ENCODE assay signal across 12 cellular contexts in genomic region chr3:17039579-17039978, GRCh38.
DNase-seq lines count a peak whose midpoint lies in the region; ATAC-seq and TF ChIP-seq lines count a peak whose summit lies in the region.
"Had no signal": no experiment of that assay in that cellular context is flagged by ENCODE, and none has a peak within 500 bp of the region (broad histone marks: within the 10 kb centered on the region; RNA-seq: fewer than 3 reads in every experiment).

No MANE protein-coding gene starts in this region.

- no peak overlapping the region for H2AFZ ChIP-seq in GM23248

- H3K4me1 ChIP-seq in GM23248 (ENCODE audit: insufficient read depth) (peaks cover 27% of the 10 kb centered on the region), left ventricle myocardium inferior (peaks cover 59% of the 10 kb centered on the region)

- ATAC-seq in GM19351 (IDR thresholded peaks at IDR 0.05; ENCODE audit: unreplicated experiment) (no peak), HG02763 (IDR thresholded peaks at IDR 0.05; ENCODE audit: unreplicated experiment) (no peak)

- H3K27ac ChIP-seq in GM23248 = peak overlapping the region; percentile 46
- peak overlapping the region; percentile 54 for H3K27ac ChIP-seq in left ventricle myocardium inferior (replicated peaks)
- H3K27ac ChIP-seq: SJCRH30 had no signal

- no peaks in the 10 kb centered on the region for H3K9me3 Mint-ChIP-seq in T-helper 2 cell treated with Interferon-gamma antibody and Interleukin-4, amounts not matched to agents 5 μg/mL and 100 μg/mL, for 36 hours
- H3K9me3 Mint-ChIP-seq: dendritic cell treated with granulocyte-macrophage colony-stimulating factor and Interleukin-4, amounts not matched to agents 40 ng/mL and 50 ng/mL, for 4 days had no signal

- 0% methylated on average over 2 of the region's 2 CpGs for WGBS in GM23248 (ENCODE audit: low coverage in 1 of 2, low lambda C conversion rate in 2 of 2, missing lambda C conversion rate in 2 of 2), 2 experiments

- H3K36me3 ChIP-seq in GM23248 (ENCODE audit: low read depth) = no peaks in the 10 kb centered on the region
- H3K36me3 ChIP-seq in left ventricle myocardium inferior = peaks cover 9% of the 10 kb centered on the region
- H3K36me3 ChIP-seq: SJCRH30 had no signal

- no peaks in the 10 kb centered on the region for H3K27me3 Mint-ChIP-seq in T-helper 2 cell treated with Interferon-gamma antibody and Interleukin-4, amounts not matched to agents 5 μg/mL and 100 μg/mL, for 36 hours (ENCODE audit: low read depth)
- H3K27me3 Mint-ChIP-seq: dendritic cell treated with granulocyte-macrophage colony-stimulating factor and Interleukin-4, amounts not matched to agents 40 ng/mL and 50 ng/mL, for 4 days had no signal

- no peak overlapping the region for H3K4me3 Mint-ChIP-seq in T-helper 2 cell treated with Interferon-gamma antibody and Interleukin-4, amounts not matched to agents 5 μg/mL and 100 μg/mL, for 36 hours
- H3K4me3 Mint-ChIP-seq: dendritic cell treated with granulocyte-macrophage colony-stimulating factor and Interleukin-4, amounts not matched to agents 40 ng/mL and 50 ng/mL, for 4 days had no signal

- no peaks in the 10 kb centered on the region for H4K20me1 ChIP-seq in GM23248 (ENCODE audit: insufficient read depth)

- H3K4me1 Mint-ChIP-seq in T-helper 2 cell treated with Interferon-gamma antibody and Interleukin-4, amounts not matched to agents 5 μg/mL and 100 μg/mL, for 36 hours (ENCODE audit: low read depth) = peaks cover 39% of the 10 kb centered on the region

- peak overlapping the region; percentile 39 for H3K4me2 ChIP-seq in GM23248 (ENCODE audit: unreplicated experiment)

- H3K79me2 ChIP-seq in GM23248 (ENCODE audit: insufficient read depth) = no peaks in the 10 kb centered on the region

- H3K9me2 ChIP-seq in GM23248 (ENCODE audit: insufficient read depth) = no peaks in the 10 kb centered on the region

- H3K27ac Mint-ChIP-seq in T-helper 2 cell treated with Interferon-gamma antibody and Interleukin-4, amounts not matched to agents 5 μg/mL and 100 μg/mL, for 36 hours = no peak overlapping the region
- H3K27ac Mint-ChIP-seq: dendritic cell treated with granulocyte-macrophage colony-stimulating factor and Interleukin-4, amounts not matched to agents 40 ng/mL and 50 ng/mL, for 4 days had no signal

- DNase-seq in 8988T = peak; percentile 28
- DNase-seq in GM23248 = peak; percentile 88
- peak; percentile 29 for DNase-seq in T1000 (lab: John Stamatoyannopoulos, UW)
- DNase-seq in left ventricle myocardium inferior = no peak
- no peak for DNase-seq in OCI-M2 (lab: John Stamatoyannopoulos, UW; ENCODE audit: unreplicated experiment)
- DNase-seq in T-helper 2 cell treated with Interferon-gamma antibody and Interleukin-4, amounts not matched to agents 5 μg/mL and 100 μg/mL, for 36 hours (ENCODE audit: low spot score) = no peak
- DNase-seq: GDM1; stimulated activated CD4-positive, alpha-beta T cell treated with anti-CD3 and anti-CD28 coated beads, Interleukin-15, amount 100 ng/mL, for 24 hours had no signal

- peaks cover 35% of the 10 kb centered on the region for H3K36me3 Mint-ChIP-seq in T-helper 2 cell treated with Interferon-gamma antibody and Interleukin-4, amounts not matched to agents 5 μg/mL and 100 μg/mL, for 36 hours (ENCODE audit: low read depth)

- in situ Hi-C loops in GM23248 (cut with MboI) = loop anchor here (10.0 to 25.0 kb wide), 2 partner anchors 435 to 752 kb away; partner anchors contain the start of gene DAZL

- intact Hi-C loops in left ventricle myocardium inferior (cut with micrococcal nuclease) = loop anchor here (10.0 kb wide), 2 partner anchors 195 to 435 kb away; partner anchors contain the start of gene DAZL

- H3K9me3 ChIP-seq in GM23248 (ENCODE audit: low read depth) (no peaks in the 10 kb centered on the region), left ventricle myocardium inferior (replicated peaks) (no peaks in the 10 kb centered on the region)
- H3K9me3 ChIP-seq: SJCRH30 had no signal

- H3K27me3 ChIP-seq in GM23248 (replicated peaks; ENCODE audit: insufficient read depth) = no peaks in the 10 kb centered on the region
- H3K27me3 ChIP-seq in left ventricle myocardium inferior (ENCODE audit: low read depth) = no peaks in the 10 kb centered on the region
- H3K27me3 ChIP-seq: SJCRH30 had no signal

- H3K9ac ChIP-seq in GM23248 = no peak overlapping the region

- no peak overlapping the region for H3K4me3 ChIP-seq in GM23248
- H3K4me3 ChIP-seq in left ventricle myocardium inferior = no peak overlapping the region
- H3K4me3 ChIP-seq: SJCRH30 had no signal

- no peak for TF ChIP-seq CTCF in left ventricle myocardium inferior (IDR thresholded peaks at IDR 0.05; ENCODE audit: borderline replicate concordance)

- peaks cover 24% of the 10 kb centered on the region for H3F3A ChIP-seq in GM23248 (ENCODE audit: insufficient read depth)

Comparison
In these comparisons a context has a peak if more than half of its experiments do, and no peak if none do; other contexts are left out.
1. DNase-seq: peak in 8988T (single experiment), GM23248 (single experiment) and T1000 (single experiment); none in left ventricle myocardium inferior (single experiment), OCI-M2 (single experiment) and T-helper 2 cell treated with Interferon-gamma antibody and Interleukin-4, amounts not matched to agents 5 μg/mL and 100 μg/mL, for 36 hours (single experiment).